8 cellular contexts compared by ENCODE assay signal in the genomic region with DNA sequence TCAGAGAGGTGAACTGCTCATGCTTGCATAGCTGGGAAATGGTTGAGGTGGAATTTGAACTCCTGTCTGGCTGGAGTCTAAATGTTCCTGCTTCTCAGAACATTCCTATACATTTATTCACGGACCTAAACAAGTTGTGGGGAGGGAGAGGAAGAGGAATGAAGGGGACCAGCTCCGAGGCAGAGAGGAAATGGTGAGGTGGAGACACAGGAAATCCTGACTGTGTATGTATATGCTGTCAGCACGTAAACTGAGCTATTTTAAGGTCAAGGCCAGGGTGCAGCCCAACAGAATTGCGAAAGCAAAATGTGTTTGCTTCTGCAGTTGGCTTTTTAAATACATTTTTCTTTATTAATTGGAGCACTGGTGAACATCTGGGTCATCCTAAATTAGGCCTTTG.
DNase-seq lines count a peak whose midpoint lies in the region; ATAC-seq lines count a peak whose summit lies in the region.

No MANE protein-coding gene starts in this region.

- H3K27ac ChIP-seq in trophoblast cell (ENCODE audit: low read depth, low read length): no peak overlapping the region

- peak overlapping the region; percentile 85 to 88 for H3K27ac Mint-ChIP-seq in effector memory CD8-positive, alpha-beta T cell

- ATAC-seq in GM21737 (IDR thresholded peaks at IDR 0.05; ENCODE audit: unreplicated experiment): peak; percentile 69
- ATAC-seq in effector memory CD8-positive, alpha-beta T cell (replicated peaks): peak; percentile 87

- H3K4me1 Mint-ChIP-seq in effector memory CD8-positive, alpha-beta T cell (ENCODE audit: low read depth in 2 of 2): peaks cover 44 to 60% of the 10 kb centered on the region in 2 donors

- no peaks in the 10 kb centered on the region for H3K27me3 Mint-ChIP-seq in effector memory CD8-positive, alpha-beta T cell

- no peak overlapping the region for H3K18ac ChIP-seq in trophoblast cell (ENCODE audit: low read length)

- no peak overlapping the region for H2BK5ac ChIP-seq in trophoblast cell (ENCODE audit: low read depth, low read length, poor library complexity)

- H2AK5ac ChIP-seq in trophoblast cell (ENCODE audit: low read length): no peak overlapping the region

- no peak overlapping the region for H3K23ac ChIP-seq in trophoblast cell (ENCODE audit: low read length)

- H4K8ac ChIP-seq in trophoblast cell (ENCODE audit: low read depth, low read length): no peak overlapping the region

- no peak overlapping the region for H3K4ac ChIP-seq in trophoblast cell (ENCODE audit: low read depth, low read length)

- no peak overlapping the region for H4K12ac ChIP-seq in trophoblast cell (ENCODE audit: low read depth, low read length)

- H4K91ac ChIP-seq in trophoblast cell (ENCODE audit: low read depth, low read length): no peak overlapping the region

- H2AFZ ChIP-seq in trophoblast cell (ENCODE audit: insufficient read depth, low read length, poor library complexity): no peak overlapping the region

- H3K4me3 ChIP-seq in trophoblast cell (ENCODE audit: low read depth, low read length): no peak overlapping the region

- no peaks in the 10 kb centered on the region for H3K4me1 ChIP-seq in trophoblast cell (ENCODE audit: control insufficient read depth in 1 of 2, insufficient read depth in 2 of 2, low read length in 2 of 2)

- H3K4me2 ChIP-seq in trophoblast cell (ENCODE audit: low read length): no peak overlapping the region

- WGBS in trophoblast cell (ENCODE audit: extremely low coverage, insufficient coverage, insufficient read length): no CpG with 5 or more reads among the region's 4 CpGs

- no peaks in the 10 kb centered on the region for H3K9me3 Mint-ChIP-seq in effector memory CD8-positive, alpha-beta T cell

- H2BK120ac ChIP-seq in trophoblast cell (ENCODE audit: insufficient read depth, low read length, poor library complexity): no peak overlapping the region

- H3K14ac ChIP-seq in trophoblast cell (ENCODE audit: low read length): no peak overlapping the region

- H3K27me3 ChIP-seq in trophoblast cell (ENCODE audit: insufficient read depth, low read length): no peaks in the 10 kb centered on the region

- no peaks in the 10 kb centered on the region for H3K36me3 ChIP-seq in trophoblast cell (ENCODE audit: control insufficient read depth in 1 of 2, insufficient read depth in 2 of 2, low read length in 2 of 2)

- H3K36me3 Mint-ChIP-seq in effector memory CD8-positive, alpha-beta T cell (ENCODE audit: insufficient read depth): no peaks in the 10 kb centered on the region

- DNase-seq in CD1c-positive myeloid dendritic cell (ENCODE audit: extremely low spot score) (peak; percentile 23), SKM-1 treated with dmso at 0.1 percent for 144 hours (lab: John Stamatoyannopoulos, UW; ENCODE audit: unreplicated experiment) (peak; percentile 72), trophoblast cell (peak; percentile 67 to 72), cerebellar nuclear complex (lab: John Stamatoyannopoulos, UW) (no peak), HuH-7 (ENCODE audit: low spot score) (no peak), DMS153 (lab: John Stamatoyannopoulos, UW) (no peak)
- DNase-seq in effector memory CD8-positive, alpha-beta T cell: peak; percentile 24 to 41 (median 29)

- peaks cover 2% of the 10 kb centered on the region for H3K9me3 ChIP-seq in trophoblast cell (ENCODE audit: insufficient read depth, low read depth, low read length)

- no peaks in the 10 kb centered on the region for H3K79me2 ChIP-seq in trophoblast cell (ENCODE audit: control insufficient read depth, insufficient read depth, low read length, poor library complexity)

- peak overlapping the region; percentile 57 to 67 for H3K4me3 Mint-ChIP-seq in effector memory CD8-positive, alpha-beta T cell

- H2BK12ac ChIP-seq in trophoblast cell (ENCODE audit: low read length): no peak overlapping the region

- no peak overlapping the region for H3K9ac ChIP-seq in trophoblast cell (ENCODE audit: low read length)

- H3K79me1 ChIP-seq in trophoblast cell (ENCODE audit: low read length): no peaks in the 10 kb centered on the region

Comparison
In these comparisons a context has a peak if more than half of its experiments do, and no peak if none do; other contexts are left out.
1. DNase-seq: peak in CD1c-positive myeloid dendritic cell (single experiment), SKM-1 treated with dmso at 0.1 percent for 144 hours (single experiment), effector memory CD8-positive, alpha-beta T cell (3 of 3) and trophoblast cell (2 of 2); none in cerebellar nuclear complex (0 of 2), HuH-7 (single experiment) and DMS153 (single experiment).